In genomic region chr9:77783518-77783917, GRCh38 we compare ENCODE assay signal across 32 cellular contexts.
"Had no signal": no experiment of that assay in that cellular context is flagged by ENCODE, and none has a peak within 500 bp of the region (broad histone marks: within the 10 kb centered on the region; RNA-seq: fewer than 3 reads in every experiment).

No MANE protein-coding gene starts in this region.

- ATAC-seq: activated naive CD4-positive, alpha-beta T cell treated with anti-CD3 and anti-CD28 coated beads, Interleukin-2, amount 50 U/mL, for 72 hours; activated T-cell treated with anti-CD3 and anti-CD28 coated beads, Interleukin-2, amount 50 U/mL, for 4 hours; WTC11 had no signal

- H3K27ac ChIP-seq: brain microvascular endothelial cell, KMS-11, PC-9, SJCRH30, SK-N-MC had no signal

- H3K36me3 ChIP-seq: brain microvascular endothelial cell had no signal

- H3K4me2 ChIP-seq: KMS-11, PC-9 had no signal

- H3K9me3 ChIP-seq: SJCRH30 had no signal

- H3K27me3 ChIP-seq: brain microvascular endothelial cell, SJCRH30 had no signal

- H2AFZ ChIP-seq: PC-9 had no signal

- H3K4me1 ChIP-seq: SJCRH30 had no signal

- H3K9me3 Mint-ChIP-seq: activated CD4-positive, alpha-beta memory T cell treated with anti-CD3 and anti-CD28 coated beads for 36 hours; activated T-cell treated with anti-CD3 and anti-CD28 coated beads, Interleukin-2, amount 50 U/mL, for 4 hours; activated T-helper 1 cell treated with anti-CD3 and anti-CD28 coated beads, Interleukin-12 subunit alpha, Interleukin-12 subunit beta, Interleukin-2, Interleukin-4 antibody, amounts not matched to agents 30 ng/mL and 10 ng/mL and 1 ng/mL, durations not matched to agents 14 hours and 24 hours and 36 hours; central memory CD8-positive, alpha-beta T cell; T-helper 2 cell treated with Interferon-gamma antibody and Interleukin-4, amounts not matched to agents 5 μg/mL and 100 μg/mL, for 36 hours had no signal

- DNase-seq: activated CD4-positive, alpha-beta memory T cell treated with anti-CD3 and anti-CD28 coated beads for 36 hours; activated CD4-positive, alpha-beta T cell treated with anti-CD3 and anti-CD28 coated beads for 4 hours; activated CD4-positive, alpha-beta T cell treated with anti-CD3 and anti-CD28 coated beads, Interleukin-2, amount 50 U/mL, for 1 hour; activated CD4-positive, CD25-positive, alpha-beta regulatory T cell treated with anti-CD3 and anti-CD28 coated beads, Interleukin-2, amount 50 U/mL, for 72 hours; activated CD8-positive, alpha-beta memory T cell treated with anti-CD3 and anti-CD28 coated beads, Interleukin-2, amount 50 U/mL, for 4 hours; activated gamma-delta T cell treated with Interleukin-2 at 50 U/mL for 16 hours; activated naive CD4-positive, alpha-beta T cell treated with anti-CD3 and anti-CD28 coated beads for 36 hours; activated T-cell treated with anti-CD3 and anti-CD28 coated beads for 4 hours; activated T-cell treated with anti-CD3 and anti-CD28 coated beads, Interleukin-2, amount 50 U/mL, for 4 hours; amniotic stem cell; aorta; brain microvascular endothelial cell; NCI-H1092 treated with DMSO at 0.1 percent for 48 hours; NCI-H1417; NCI-H146; NCI-H187; NCI-H2029 treated with DMSO at 0.1 percent for 48 hours; NCI-H2107; NCI-H2171; NCI-H510A; NCI-H526; NCI-H748 treated with DMSO at 0.1 percent for 48 hours; PC-9; SHP77; SJCRH30 had no signal

- H3K9ac ChIP-seq: KMS-11 had no signal

- H3K4me3 Mint-ChIP-seq: activated CD4-positive, alpha-beta memory T cell treated with anti-CD3 and anti-CD28 coated beads for 36 hours; activated naive CD4-positive, alpha-beta T cell treated with anti-CD3 and anti-CD28 coated beads for 36 hours; activated T-cell treated with anti-CD3 and anti-CD28 coated beads, Interleukin-2, amount 50 U/mL, for 4 hours; activated T-helper 1 cell treated with anti-CD3 and anti-CD28 coated beads, Interleukin-12 subunit alpha, Interleukin-12 subunit beta, Interleukin-2, Interleukin-4 antibody, amounts not matched to agents 30 ng/mL and 10 ng/mL and 1 ng/mL, durations not matched to agents 14 hours and 24 hours and 36 hours; central memory CD8-positive, alpha-beta T cell; T-helper 2 cell treated with Interferon-gamma antibody and Interleukin-4, amounts not matched to agents 5 μg/mL and 100 μg/mL, for 36 hours; WTC11 had no signal

- H3K4me3 ChIP-seq: PC-9, SJCRH30, SK-N-MC had no signal

- H3K27me3 Mint-ChIP-seq: activated CD4-positive, alpha-beta memory T cell treated with anti-CD3 and anti-CD28 coated beads for 36 hours; central memory CD8-positive, alpha-beta T cell had no signal

- H3K27ac Mint-ChIP-seq: activated CD4-positive, alpha-beta memory T cell treated with anti-CD3 and anti-CD28 coated beads for 36 hours; activated naive CD4-positive, alpha-beta T cell treated with anti-CD3 and anti-CD28 coated beads for 36 hours; activated naive CD4-positive, alpha-beta T cell treated with anti-CD3 and anti-CD28 coated beads, Interleukin-2, amount 50 U/mL, for 72 hours; activated T-helper 1 cell treated with anti-CD3 and anti-CD28 coated beads, Interleukin-12 subunit alpha, Interleukin-12 subunit beta, Interleukin-2, Interleukin-4 antibody, amounts not matched to agents 30 ng/mL and 10 ng/mL and 1 ng/mL, durations not matched to agents 14 hours and 24 hours and 36 hours; T-helper 2 cell treated with Interferon-gamma antibody and Interleukin-4, amounts not matched to agents 5 μg/mL and 100 μg/mL, for 36 hours; WTC11 had no signal
